ENCODE assay signal across 14 cellular contexts in genomic region chr17:66632716-66633115, GRCh38.
A peak's percentile ranks its signal among the peaks of the same experiment; 100 is the strongest.
DNase-seq lines count a peak whose midpoint lies in the region; ATAC-seq lines count a peak whose summit lies in the region.
"Had no signal": no experiment of that assay in that cellular context is flagged by ENCODE, and none has a peak within 500 bp of the region (broad histone marks: within the 10 kb centered on the region; RNA-seq: fewer than 3 reads in every experiment).

No MANE protein-coding gene starts in this region.

- H3K4me1 Mint-ChIP-seq in activated naive CD4-positive, alpha-beta T cell treated with anti-CD3 and anti-CD28 coated beads, Interleukin-2, amount 50 U/mL, for 24 hours, result peaks cover 74% of the 10 kb centered on the region
- peaks cover 63% of the 10 kb centered on the region for H3K4me1 Mint-ChIP-seq in activated naive CD8-positive, alpha-beta T cell (ENCODE audit: low read depth)

- H3K27me3 Mint-ChIP-seq in activated naive CD4-positive, alpha-beta T cell treated with anti-CD3 and anti-CD28 coated beads, Interleukin-2, amount 50 U/mL, for 24 hours, result no peaks in the 10 kb centered on the region
- H3K27me3 Mint-ChIP-seq in activated naive CD8-positive, alpha-beta T cell, result no peaks in the 10 kb centered on the region

- DNase-seq in SIG-M5 treated with dmso at 0.1 percent for 504 hours (lab: John Stamatoyannopoulos, UW; ENCODE audit: unreplicated experiment) (peak; percentile 38), SIG-M5 (lab: John Stamatoyannopoulos, UW) (no peak), retina (peak; percentile 55), NCI-H1105 treated with DMSO at 0.1 percent for 48 hours (lab: John Stamatoyannopoulos, UW) (no peak)
- no peak for DNase-seq in activated naive CD4-positive, alpha-beta T cell treated with anti-CD3 and anti-CD28 coated beads, Interleukin-2, amount 50 U/mL, for 16 hours
- DNase-seq: DND-41, GOT3, NCI-H1048, NCI-H187 had no signal

- H3K4me3 Mint-ChIP-seq in activated naive CD4-positive, alpha-beta T cell treated with anti-CD3 and anti-CD28 coated beads, Interleukin-2, amount 50 U/mL, for 24 hours, result no peak overlapping the region
- no peak overlapping the region for H3K4me3 Mint-ChIP-seq in activated naive CD8-positive, alpha-beta T cell
- H3K4me3 Mint-ChIP-seq: CD8-positive, alpha-beta T cell had no signal

- no peak for ATAC-seq in esophagus mucosa
- ATAC-seq: K562 had no signal

- H3K9me3 Mint-ChIP-seq in activated naive CD4-positive, alpha-beta T cell treated with anti-CD3 and anti-CD28 coated beads, Interleukin-2, amount 50 U/mL, for 24 hours, result no peaks in the 10 kb centered on the region
- no peaks in the 10 kb centered on the region for H3K9me3 Mint-ChIP-seq in activated naive CD8-positive, alpha-beta T cell (ENCODE audit: low read depth)
- H3K9me3 Mint-ChIP-seq: CD8-positive, alpha-beta T cell had no signal

- peak overlapping the region; percentile 51 for H3K27ac Mint-ChIP-seq in activated naive CD4-positive, alpha-beta T cell treated with anti-CD3 and anti-CD28 coated beads, Interleukin-2, amount 50 U/mL, for 24 hours
- H3K27ac Mint-ChIP-seq in activated naive CD8-positive, alpha-beta T cell, result peak overlapping the region; percentile 83

- peaks cover 7% of the 10 kb centered on the region for H3K36me3 Mint-ChIP-seq in activated naive CD4-positive, alpha-beta T cell treated with anti-CD3 and anti-CD28 coated beads, Interleukin-2, amount 50 U/mL, for 24 hours
- peaks cover 11% of the 10 kb centered on the region for H3K36me3 Mint-ChIP-seq in activated naive CD8-positive, alpha-beta T cell

Comparison
In these comparisons a context has a peak if more than half of its experiments do, and no peak if none do; other contexts are left out.
1. DNase-seq: peak in SIG-M5 treated with dmso at 0.1 percent for 504 hours (single experiment) and retina (single experiment); none in SIG-M5 (single experiment), activated naive CD4-positive, alpha-beta T cell treated with anti-CD3 and anti-CD28 coated beads, Interleukin-2, amount 50 U/mL, for 16 hours (single experiment) and NCI-H1105 treated with DMSO at 0.1 percent for 48 hours (single experiment).